In genomic region chr1:198156111-198156744, GRCh38 we compare ENCODE assay signal across 1 cellular context.
TF ChIP-seq lines count a peak whose summit lies in the region.

No MANE protein-coding gene starts in this region.

TF ChIP-seq in K562, 482 proteins besides CTCF, POLR2A, EP300 and RAD21 (continued from another document and continues in another):
- TF ChIP-seq ARID4B (CRISPR knock-in tag; IDR thresholded peaks at IDR 0.05), result no peak
- 0 out of 2 replicates have a peak, but pooled peaks have one; percentile 9 for TF ChIP-seq STAT5A (IDR thresholded peaks at IDR 0.05; ENCODE audit: borderline replicate concordance, low read length)
- no peak for TF ChIP-seq RBFOX2 (IDR thresholded peaks at IDR 0.05; ENCODE audit: low read depth, low read length)
- no peak for TF ChIP-seq CEBPG (CRISPR knock-in tag; IDR thresholded peaks at IDR 0.05)
- TF ChIP-seq CEBPG (tag; conservative IDR thresholded peaks at IDR 0.05 in 1 of 2, IDR thresholded peaks at IDR 0.05 in 1 of 2), result no peak
- TF ChIP-seq, protein P1, sequence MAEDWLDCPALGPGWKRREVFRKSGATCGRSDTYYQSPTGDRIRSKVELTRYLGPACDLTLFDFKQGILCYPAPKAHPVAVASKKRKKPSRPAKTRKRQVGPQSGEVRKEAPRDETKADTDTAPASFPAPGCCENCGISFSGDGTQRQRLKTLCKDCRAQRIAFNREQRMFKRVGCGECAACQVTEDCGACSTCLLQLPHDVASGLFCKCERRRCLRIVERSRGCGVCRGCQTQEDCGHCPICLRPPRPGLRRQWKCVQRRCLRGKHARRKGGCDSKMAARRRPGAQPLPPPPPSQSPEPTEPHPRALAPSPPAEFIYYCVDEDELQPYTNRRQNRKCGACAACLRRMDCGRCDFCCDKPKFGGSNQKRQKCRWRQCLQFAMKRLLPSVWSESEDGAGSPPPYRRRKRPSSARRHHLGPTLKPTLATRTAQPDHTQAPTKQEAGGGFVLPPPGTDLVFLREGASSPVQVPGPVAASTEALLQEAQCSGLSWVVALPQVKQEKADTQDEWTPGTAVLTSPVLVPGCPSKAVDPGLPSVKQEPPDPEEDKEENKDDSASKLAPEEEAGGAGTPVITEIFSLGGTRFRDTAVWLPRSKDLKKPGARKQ (CRISPR knock-in tag; IDR thresholded peaks at IDR 0.05), result no peak
- peak; percentile 48; the same call in 1 of the 2 replicates for TF ChIP-seq SMARCA4 (IDR thresholded peaks at IDR 0.05)
- TF ChIP-seq EP400 (IDR thresholded peaks at IDR 0.05), result peak; percentile 16; the same call in 1 of the 2 replicates
- TF ChIP-seq MYNN (IDR thresholded peaks at IDR 0.05), result no peak
- TF ChIP-seq MYNN (CRISPR knock-in tag; IDR thresholded peaks at IDR 0.05), result no peak
- TF ChIP-seq SAFB (IDR thresholded peaks at IDR 0.05; ENCODE audit: borderline replicate concordance, low read depth, low read length), result no peak
- no peak for TF ChIP-seq NUFIP1 (IDR thresholded peaks at IDR 0.05; ENCODE audit: partially characterized antibody)
- TF ChIP-seq ZNF121 (CRISPR knock-in tag; conservative IDR thresholded peaks at IDR 0.05), result no peak
- no peak for TF ChIP-seq FIP1L1 (IDR thresholded peaks at IDR 0.05; ENCODE audit: low read depth, low read length, poor library complexity, severe bottlenecking)
- TF ChIP-seq, protein P2, sequence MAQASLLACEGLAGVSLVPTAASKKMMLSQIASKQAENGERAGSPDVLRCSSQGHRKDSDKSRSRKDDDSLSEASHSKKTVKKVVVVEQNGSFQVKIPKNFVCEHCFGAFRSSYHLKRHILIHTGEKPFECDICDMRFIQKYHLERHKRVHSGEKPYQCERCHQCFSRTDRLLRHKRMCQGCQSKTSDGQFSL (CRISPR knock-in tag; IDR thresholded peaks at IDR 0.05), result no peak
- TF ChIP-seq, protein P2 (tag; IDR thresholded peaks at IDR 0.05), result no peak
- TF ChIP-seq RBM17 (IDR thresholded peaks at IDR 0.05; ENCODE audit: borderline replicate concordance, low read depth, low read length), result no peak
- no peak for TF ChIP-seq TOE1 (IDR thresholded peaks at IDR 0.05; ENCODE audit: borderline replicate concordance)
- no peak for TF ChIP-seq TOE1 (CRISPR knock-in tag; IDR thresholded peaks at IDR 0.05; ENCODE audit: borderline replicate concordance, low read depth)
- TF ChIP-seq TAF15 (IDR thresholded peaks at IDR 0.05; ENCODE audit: low read depth, low read length), result no peak
- TF ChIP-seq ZNF12 (CRISPR knock-in tag; IDR thresholded peaks at IDR 0.05), result no peak
- TF ChIP-seq MTA2 (IDR thresholded peaks at IDR 0.05; ENCODE audit: low read depth), result no peak; the same call in 1 of the 2 replicates
- TF ChIP-seq HDAC3 (IDR thresholded peaks at IDR 0.05; ENCODE audit: borderline replicate concordance, partially characterized antibody), result peak; percentile 42
- TF ChIP-seq ZFX (CRISPR knock-in tag; IDR thresholded peaks at IDR 0.05), result no peak
- TF ChIP-seq MAX (CRISPR knock-in tag; IDR thresholded peaks at IDR 0.05), result no peak
- TF ChIP-seq HNRNPL (IDR thresholded peaks at IDR 0.05; ENCODE audit: low read depth, low read length), result no peak
- TF ChIP-seq SOX6 (IDR thresholded peaks at IDR 0.05), result no peak
- peak; percentile 84 for TF ChIP-seq FOXJ2 (tag; IDR thresholded peaks at IDR 0.05)
- no peak for TF ChIP-seq FOXA1 (IDR thresholded peaks at IDR 0.05; ENCODE audit: borderline replicate concordance)
- TF ChIP-seq ZNF24 (IDR thresholded peaks at IDR 0.05), result no peak
- no peak for TF ChIP-seq ARID3B (CRISPR knock-in tag; IDR thresholded peaks at IDR 0.05; ENCODE audit: borderline replicate concordance)
- no peak for TF ChIP-seq MYC (IDR thresholded peaks at IDR 0.05; ENCODE audit: low read depth, low read length)
- no peak for TF ChIP-seq MYC (CRISPR knock-in tag; IDR thresholded peaks at IDR 0.05; ENCODE audit: borderline replicate concordance, low read depth)
- TF ChIP-seq ETV5 (CRISPR knock-in tag; IDR thresholded peaks at IDR 0.05; ENCODE audit: low read depth), result no peak
- peak in 1 of 2 experiments; percentile 78; a peak in 2 of 3 replicates for TF ChIP-seq CBX3 (IDR thresholded peaks at IDR 0.05; ENCODE audit: borderline replicate concordance in 1 of 2, low read length in 2 of 2)
- no peak for TF ChIP-seq SREBF1 (IDR thresholded peaks at IDR 0.05; ENCODE audit: borderline replicate concordance, low read depth, low read length)
- TF ChIP-seq XRCC5 (IDR thresholded peaks at IDR 0.05; ENCODE audit: low read depth, low read length), result 0 out of 2 replicates have a peak, but pooled peaks have one; percentile 56
- no peak for TF ChIP-seq KHSRP (IDR thresholded peaks at IDR 0.05)
- TF ChIP-seq, protein P3, sequence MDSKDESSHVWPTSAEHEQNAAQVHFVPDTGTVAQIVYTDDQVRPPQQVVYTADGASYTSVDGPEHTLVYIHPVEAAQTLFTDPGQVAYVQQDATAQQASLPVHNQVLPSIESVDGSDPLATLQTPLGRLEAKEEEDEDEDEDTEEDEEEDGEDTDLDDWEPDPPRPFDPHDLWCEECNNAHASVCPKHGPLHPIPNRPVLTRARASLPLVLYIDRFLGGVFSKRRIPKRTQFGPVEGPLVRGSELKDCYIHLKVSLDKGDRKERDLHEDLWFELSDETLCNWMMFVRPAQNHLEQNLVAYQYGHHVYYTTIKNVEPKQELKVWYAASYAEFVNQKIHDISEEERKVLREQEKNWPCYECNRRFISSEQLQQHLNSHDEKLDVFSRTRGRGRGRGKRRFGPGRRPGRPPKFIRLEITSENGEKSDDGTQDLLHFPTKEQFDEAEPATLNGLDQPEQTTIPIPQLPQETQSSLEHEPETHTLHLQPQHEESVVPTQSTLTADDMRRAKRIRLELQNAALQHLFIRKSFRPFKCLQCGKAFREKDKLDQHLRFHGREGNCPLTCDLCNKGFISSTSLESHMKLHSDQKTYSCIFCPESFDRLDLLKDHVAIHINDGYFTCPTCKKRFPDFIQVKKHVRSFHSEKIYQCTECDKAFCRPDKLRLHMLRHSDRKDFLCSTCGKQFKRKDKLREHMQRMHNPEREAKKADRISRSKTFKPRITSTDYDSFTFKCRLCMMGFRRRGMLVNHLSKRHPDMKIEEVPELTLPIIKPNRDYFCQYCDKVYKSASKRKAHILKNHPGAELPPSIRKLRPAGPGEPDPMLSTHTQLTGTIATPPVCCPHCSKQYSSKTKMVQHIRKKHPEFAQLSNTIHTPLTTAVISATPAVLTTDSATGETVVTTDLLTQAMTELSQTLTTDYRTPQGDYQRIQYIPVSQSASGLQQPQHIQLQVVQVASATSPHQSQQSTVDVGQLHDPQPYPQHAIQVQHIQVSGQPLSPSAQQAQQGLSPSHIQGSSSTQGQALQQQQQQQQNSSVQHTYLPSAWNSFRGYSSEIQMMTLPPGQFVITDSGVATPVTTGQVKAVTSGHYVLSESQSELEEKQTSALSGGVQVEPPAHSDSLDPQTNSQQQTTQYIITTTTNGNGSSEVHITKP (IDR thresholded peaks at IDR 0.05; ENCODE audit: partially characterized antibody), result no peak
- no peak for TF ChIP-seq ZNF699 (CRISPR knock-in tag; IDR thresholded peaks at IDR 0.05; ENCODE audit: insufficient replicate concordance)
- TF ChIP-seq MTF1 (CRISPR knock-in tag; IDR thresholded peaks at IDR 0.05; ENCODE audit: borderline replicate concordance), result no peak
- TF ChIP-seq ZNF696 (CRISPR knock-in tag; conservative IDR thresholded peaks at IDR 0.05), result no peak
- no peak for TF ChIP-seq RERE (CRISPR knock-in tag; IDR thresholded peaks at IDR 0.05; ENCODE audit: borderline replicate concordance)
- no peak for TF ChIP-seq TAF9B (IDR thresholded peaks at IDR 0.05; ENCODE audit: partially characterized antibody)
- 0 out of 2 replicates have a peak, but pooled peaks have one; percentile 27 for TF ChIP-seq CC2D1A (IDR thresholded peaks at IDR 0.05)
- TF ChIP-seq, protein P4, sequence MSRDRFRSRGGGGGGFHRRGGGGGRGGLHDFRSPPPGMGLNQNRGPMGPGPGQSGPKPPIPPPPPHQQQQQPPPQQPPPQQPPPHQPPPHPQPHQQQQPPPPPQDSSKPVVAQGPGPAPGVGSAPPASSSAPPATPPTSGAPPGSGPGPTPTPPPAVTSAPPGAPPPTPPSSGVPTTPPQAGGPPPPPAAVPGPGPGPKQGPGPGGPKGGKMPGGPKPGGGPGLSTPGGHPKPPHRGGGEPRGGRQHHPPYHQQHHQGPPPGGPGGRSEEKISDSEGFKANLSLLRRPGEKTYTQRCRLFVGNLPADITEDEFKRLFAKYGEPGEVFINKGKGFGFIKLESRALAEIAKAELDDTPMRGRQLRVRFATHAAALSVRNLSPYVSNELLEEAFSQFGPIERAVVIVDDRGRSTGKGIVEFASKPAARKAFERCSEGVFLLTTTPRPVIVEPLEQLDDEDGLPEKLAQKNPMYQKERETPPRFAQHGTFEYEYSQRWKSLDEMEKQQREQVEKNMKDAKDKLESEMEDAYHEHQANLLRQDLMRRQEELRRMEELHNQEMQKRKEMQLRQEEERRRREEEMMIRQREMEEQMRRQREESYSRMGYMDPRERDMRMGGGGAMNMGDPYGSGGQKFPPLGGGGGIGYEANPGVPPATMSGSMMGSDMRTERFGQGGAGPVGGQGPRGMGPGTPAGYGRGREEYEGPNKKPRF (IDR thresholded peaks at IDR 0.05; ENCODE audit: low read depth, low read length), result no peak
- no peak for TF ChIP-seq STAG1 (CRISPR knock-in tag; IDR thresholded peaks at IDR 0.05; ENCODE audit: borderline replicate concordance)
